Comparison of ENCODE assay signal across 1 cellular context in genomic region chr3:9395570-9396300, GRCh38.
TF ChIP-seq lines count a peak whose summit lies in the region.

No MANE protein-coding gene starts in this region.

TF ChIP-seq in K562, 482 proteins besides CTCF, POLR2A, EP300 and RAD21 (continued from another document and continues in another):
- TF ChIP-seq, protein P1, sequence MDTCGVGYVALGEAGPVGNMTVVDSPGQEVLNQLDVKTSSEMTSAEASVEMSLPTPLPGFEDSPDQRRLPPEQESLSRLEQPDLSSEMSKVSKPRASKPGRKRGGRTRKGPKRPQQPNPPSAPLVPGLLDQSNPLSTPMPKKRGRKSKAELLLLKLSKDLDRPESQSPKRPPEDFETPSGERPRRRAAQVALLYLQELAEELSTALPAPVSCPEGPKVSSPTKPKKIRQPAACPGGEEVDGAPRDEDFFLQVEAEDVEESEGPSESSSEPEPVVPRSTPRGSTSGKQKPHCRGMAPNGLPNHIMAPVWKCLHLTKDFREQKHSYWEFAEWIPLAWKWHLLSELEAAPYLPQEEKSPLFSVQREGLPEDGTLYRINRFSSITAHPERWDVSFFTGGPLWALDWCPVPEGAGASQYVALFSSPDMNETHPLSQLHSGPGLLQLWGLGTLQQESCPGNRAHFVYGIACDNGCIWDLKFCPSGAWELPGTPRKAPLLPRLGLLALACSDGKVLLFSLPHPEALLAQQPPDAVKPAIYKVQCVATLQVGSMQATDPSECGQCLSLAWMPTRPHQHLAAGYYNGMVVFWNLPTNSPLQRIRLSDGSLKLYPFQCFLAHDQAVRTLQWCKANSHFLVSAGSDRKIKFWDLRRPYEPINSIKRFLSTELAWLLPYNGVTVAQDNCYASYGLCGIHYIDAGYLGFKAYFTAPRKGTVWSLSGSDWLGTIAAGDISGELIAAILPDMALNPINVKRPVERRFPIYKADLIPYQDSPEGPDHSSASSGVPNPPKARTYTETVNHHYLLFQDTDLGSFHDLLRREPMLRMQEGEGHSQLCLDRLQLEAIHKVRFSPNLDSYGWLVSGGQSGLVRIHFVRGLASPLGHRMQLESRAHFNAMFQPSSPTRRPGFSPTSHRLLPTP (IDR thresholded peaks at IDR 0.05; ENCODE audit: borderline replicate concordance, extremely low read depth, insufficient read length) = no peak
- TF ChIP-seq, protein P2, sequence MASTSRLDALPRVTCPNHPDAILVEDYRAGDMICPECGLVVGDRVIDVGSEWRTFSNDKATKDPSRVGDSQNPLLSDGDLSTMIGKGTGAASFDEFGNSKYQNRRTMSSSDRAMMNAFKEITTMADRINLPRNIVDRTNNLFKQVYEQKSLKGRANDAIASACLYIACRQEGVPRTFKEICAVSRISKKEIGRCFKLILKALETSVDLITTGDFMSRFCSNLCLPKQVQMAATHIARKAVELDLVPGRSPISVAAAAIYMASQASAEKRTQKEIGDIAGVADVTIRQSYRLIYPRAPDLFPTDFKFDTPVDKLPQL (IDR thresholded peaks at IDR 0.05; ENCODE audit: extremely low read depth, insufficient read length) = peak; percentile 58
- TF ChIP-seq, protein P3, sequence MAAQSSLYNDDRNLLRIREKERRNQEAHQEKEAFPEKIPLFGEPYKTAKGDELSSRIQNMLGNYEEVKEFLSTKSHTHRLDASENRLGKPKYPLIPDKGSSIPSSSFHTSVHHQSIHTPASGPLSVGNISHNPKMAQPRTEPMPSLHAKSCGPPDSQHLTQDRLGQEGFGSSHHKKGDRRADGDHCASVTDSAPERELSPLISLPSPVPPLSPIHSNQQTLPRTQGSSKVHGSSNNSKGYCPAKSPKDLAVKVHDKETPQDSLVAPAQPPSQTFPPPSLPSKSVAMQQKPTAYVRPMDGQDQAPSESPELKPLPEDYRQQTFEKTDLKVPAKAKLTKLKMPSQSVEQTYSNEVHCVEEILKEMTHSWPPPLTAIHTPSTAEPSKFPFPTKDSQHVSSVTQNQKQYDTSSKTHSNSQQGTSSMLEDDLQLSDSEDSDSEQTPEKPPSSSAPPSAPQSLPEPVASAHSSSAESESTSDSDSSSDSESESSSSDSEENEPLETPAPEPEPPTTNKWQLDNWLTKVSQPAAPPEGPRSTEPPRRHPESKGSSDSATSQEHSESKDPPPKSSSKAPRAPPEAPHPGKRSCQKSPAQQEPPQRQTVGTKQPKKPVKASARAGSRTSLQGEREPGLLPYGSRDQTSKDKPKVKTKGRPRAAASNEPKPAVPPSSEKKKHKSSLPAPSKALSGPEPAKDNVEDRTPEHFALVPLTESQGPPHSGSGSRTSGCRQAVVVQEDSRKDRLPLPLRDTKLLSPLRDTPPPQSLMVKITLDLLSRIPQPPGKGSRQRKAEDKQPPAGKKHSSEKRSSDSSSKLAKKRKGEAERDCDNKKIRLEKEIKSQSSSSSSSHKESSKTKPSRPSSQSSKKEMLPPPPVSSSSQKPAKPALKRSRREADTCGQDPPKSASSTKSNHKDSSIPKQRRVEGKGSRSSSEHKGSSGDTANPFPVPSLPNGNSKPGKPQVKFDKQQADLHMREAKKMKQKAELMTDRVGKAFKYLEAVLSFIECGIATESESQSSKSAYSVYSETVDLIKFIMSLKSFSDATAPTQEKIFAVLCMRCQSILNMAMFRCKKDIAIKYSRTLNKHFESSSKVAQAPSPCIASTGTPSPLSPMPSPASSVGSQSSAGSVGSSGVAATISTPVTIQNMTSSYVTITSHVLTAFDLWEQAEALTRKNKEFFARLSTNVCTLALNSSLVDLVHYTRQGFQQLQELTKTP (IDR thresholded peaks at IDR 0.05; ENCODE audit: low read depth in 1 of 2, partially characterized antibody in 2 of 2) = peak; percentile 13 to 36
- TF ChIP-seq MCM5 (IDR thresholded peaks at IDR 0.05; ENCODE audit: low read depth) (no peak), MTA3 (IDR thresholded peaks at IDR 0.05; ENCODE audit: borderline replicate concordance) (0 out of 2 replicates have a peak, but pooled peaks have one; percentile 54), U2AF1 (optimal IDR thresholded peaks at IDR 0.05; ENCODE audit: low read depth, low read length) (no peak), HDAC2 (IDR thresholded peaks at IDR 0.05) (peak; percentile 84; the same call in 1 of the 2 replicates), ZFP30 (CRISPR knock-in tag; IDR thresholded peaks at IDR 0.05; ENCODE audit: borderline replicate concordance) (no peak), CEBPB (tag; IDR thresholded peaks at IDR 0.05) (no peak), KDM1A (IDR thresholded peaks at IDR 0.05) (peak; percentile 43 to 70; a peak in 2 of 4 replicates), ZFX (CRISPR knock-in tag; IDR thresholded peaks at IDR 0.05) (no peak), POLR2B (IDR thresholded peaks at IDR 0.05; ENCODE audit: low read depth, partially characterized antibody) (peak; percentile 26), ZNF584 (CRISPR knock-in tag; IDR thresholded peaks at IDR 0.05; ENCODE audit: low read depth) (no peak), HMGN3 (IDR thresholded peaks at IDR 0.05; ENCODE audit: borderline replicate concordance, extremely low read depth, insufficient read length, low read depth, low read length) (no peak), SMARCC2 (IDR thresholded peaks at IDR 0.05; ENCODE audit: low read depth) (no peak), ZC3H11A (IDR thresholded peaks at IDR 0.05; ENCODE audit: low read depth, low read length) (no peak), SUPT5H (IDR thresholded peaks at IDR 0.05) (peak; percentile 47; the same call in 1 of the 2 replicates), MAFF (IDR thresholded peaks at IDR 0.05; ENCODE audit: low read length) (peak; percentile 36; the same call in 1 of the 2 replicates), ZNF184 (CRISPR knock-in tag; IDR thresholded peaks at IDR 0.05) (no peak), USF1 (CRISPR knock-in tag; IDR thresholded peaks at IDR 0.05) (no peak), MEF2D (tag; conservative IDR thresholded peaks at IDR 0.05; ENCODE audit: low read depth) (0 out of 2 replicates have a peak, but pooled peaks have one; percentile 33), C11orf30 (IDR thresholded peaks at IDR 0.05; ENCODE audit: low read depth) (peak; percentile 81), MYC (IDR thresholded peaks at IDR 0.05; ENCODE audit: low read depth, low read length) (no peak), MYC (CRISPR knock-in tag; IDR thresholded peaks at IDR 0.05; ENCODE audit: borderline replicate concordance, low read depth) (peak; percentile 39; the same call in 1 of the 2 replicates), SP1 (CRISPR knock-in tag; IDR thresholded peaks at IDR 0.05) (no peak), GATA2 (CRISPR knock-in tag; IDR thresholded peaks at IDR 0.05) (no peak), NKRF (IDR thresholded peaks at IDR 0.05; ENCODE audit: borderline replicate concordance) (peak; percentile 74)
- TF ChIP-seq, protein P4, sequence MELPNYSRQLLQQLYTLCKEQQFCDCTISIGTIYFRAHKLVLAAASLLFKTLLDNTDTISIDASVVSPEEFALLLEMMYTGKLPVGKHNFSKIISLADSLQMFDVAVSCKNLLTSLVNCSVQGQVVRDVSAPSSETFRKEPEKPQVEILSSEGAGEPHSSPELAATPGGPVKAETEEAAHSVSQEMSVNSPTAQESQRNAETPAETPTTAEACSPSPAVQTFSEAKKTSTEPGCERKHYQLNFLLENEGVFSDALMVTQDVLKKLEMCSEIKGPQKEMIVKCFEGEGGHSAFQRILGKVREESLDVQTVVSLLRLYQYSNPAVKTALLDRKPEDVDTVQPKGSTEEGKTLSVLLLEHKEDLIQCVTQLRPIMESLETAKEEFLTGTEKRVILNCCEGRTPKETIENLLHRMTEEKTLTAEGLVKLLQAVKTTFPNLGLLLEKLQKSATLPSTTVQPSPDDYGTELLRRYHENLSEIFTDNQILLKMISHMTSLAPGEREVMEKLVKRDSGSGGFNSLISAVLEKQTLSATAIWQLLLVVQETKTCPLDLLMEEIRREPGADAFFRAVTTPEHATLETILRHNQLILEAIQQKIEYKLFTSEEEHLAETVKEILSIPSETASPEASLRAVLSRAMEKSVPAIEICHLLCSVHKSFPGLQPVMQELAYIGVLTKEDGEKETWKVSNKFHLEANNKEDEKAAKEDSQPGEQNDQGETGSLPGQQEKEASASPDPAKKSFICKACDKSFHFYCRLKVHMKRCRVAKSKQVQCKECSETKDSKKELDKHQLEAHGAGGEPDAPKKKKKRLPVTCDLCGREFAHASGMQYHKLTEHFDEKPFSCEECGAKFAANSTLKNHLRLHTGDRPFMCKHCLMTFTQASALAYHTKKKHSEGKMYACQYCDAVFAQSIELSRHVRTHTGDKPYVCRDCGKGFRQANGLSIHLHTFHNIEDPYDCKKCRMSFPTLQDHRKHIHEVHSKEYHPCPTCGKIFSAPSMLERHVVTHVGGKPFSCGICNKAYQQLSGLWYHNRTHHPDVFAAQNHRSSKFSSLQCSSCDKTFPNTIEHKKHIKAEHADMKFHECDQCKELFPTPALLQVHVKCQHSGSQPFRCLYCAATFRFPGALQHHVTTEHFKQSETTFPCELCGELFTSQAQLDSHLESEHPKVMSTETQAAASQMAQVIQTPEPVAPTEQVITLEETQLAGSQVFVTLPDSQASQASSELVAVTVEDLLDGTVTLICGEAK (IDR thresholded peaks at IDR 0.05) = 0 out of 2 replicates have a peak, but pooled peaks have one; percentile 25
- TF ChIP-seq, protein P4 (CRISPR knock-in tag; IDR thresholded peaks at IDR 0.05) = no peak
- TF ChIP-seq, protein P5, sequence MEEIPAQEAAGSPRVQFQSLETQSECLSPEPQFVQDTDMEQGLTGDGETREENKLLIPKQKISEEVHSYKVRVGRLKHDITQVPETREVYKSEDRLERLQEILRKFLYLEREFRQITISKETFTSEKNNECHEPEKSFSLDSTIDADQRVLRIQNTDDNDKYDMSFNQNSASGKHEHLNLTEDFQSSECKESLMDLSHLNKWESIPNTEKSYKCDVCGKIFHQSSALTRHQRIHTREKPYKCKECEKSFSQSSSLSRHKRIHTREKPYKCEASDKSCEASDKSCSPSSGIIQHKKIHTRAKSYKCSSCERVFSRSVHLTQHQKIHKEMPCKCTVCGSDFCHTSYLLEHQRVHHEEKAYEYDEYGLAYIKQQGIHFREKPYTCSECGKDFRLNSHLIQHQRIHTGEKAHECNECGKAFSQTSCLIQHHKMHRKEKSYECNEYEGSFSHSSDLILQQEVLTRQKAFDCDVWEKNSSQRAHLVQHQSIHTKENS (CRISPR knock-in tag; IDR thresholded peaks at IDR 0.05) = no peak
- TF ChIP-seq, protein P6, sequence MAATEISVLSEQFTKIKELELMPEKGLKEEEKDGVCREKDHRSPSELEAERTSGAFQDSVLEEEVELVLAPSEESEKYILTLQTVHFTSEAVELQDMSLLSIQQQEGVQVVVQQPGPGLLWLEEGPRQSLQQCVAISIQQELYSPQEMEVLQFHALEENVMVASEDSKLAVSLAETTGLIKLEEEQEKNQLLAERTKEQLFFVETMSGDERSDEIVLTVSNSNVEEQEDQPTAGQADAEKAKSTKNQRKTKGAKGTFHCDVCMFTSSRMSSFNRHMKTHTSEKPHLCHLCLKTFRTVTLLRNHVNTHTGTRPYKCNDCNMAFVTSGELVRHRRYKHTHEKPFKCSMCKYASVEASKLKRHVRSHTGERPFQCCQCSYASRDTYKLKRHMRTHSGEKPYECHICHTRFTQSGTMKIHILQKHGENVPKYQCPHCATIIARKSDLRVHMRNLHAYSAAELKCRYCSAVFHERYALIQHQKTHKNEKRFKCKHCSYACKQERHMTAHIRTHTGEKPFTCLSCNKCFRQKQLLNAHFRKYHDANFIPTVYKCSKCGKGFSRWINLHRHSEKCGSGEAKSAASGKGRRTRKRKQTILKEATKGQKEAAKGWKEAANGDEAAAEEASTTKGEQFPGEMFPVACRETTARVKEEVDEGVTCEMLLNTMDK (IDR thresholded peaks at IDR 0.05; ENCODE audit: borderline replicate concordance, insufficient read depth, low read depth, low read length, poor library complexity, severe bottlenecking) = no peak
